9 cellular contexts compared by ENCODE assay signal in genomic region chr1:202687819-202688218, GRCh38. TPM values are rescaled to one million over a fixed set of nuclear protein-coding genes. Genes with fewer than 3 reads are reported as not detected.
"Had no signal": no experiment of that assay in that cellular context is flagged by ENCODE, and none has a peak within 500 bp of the region (broad histone marks: within the 10 kb centered on the region; RNA-seq: fewer than 3 reads in every experiment).

No MANE protein-coding gene starts in this region.

- H3K36me3 ChIP-seq: HAP-1 had no signal

- ATAC-seq: GM23338, HCT116 had no signal

- DNase-seq: GOT3, H7, H9, HCEC 1CT, HFFc6 had no signal

- H3K9me3 ChIP-seq: HAP-1 had no signal

- H3K4me3 ChIP-seq: GM23248, GM23338, HAP-1 had no signal

- H3K4me3 Mint-ChIP-seq: GM23338, H9, HFFc6 had no signal

- H3K27ac ChIP-seq: GM23248 had no signal

- H3K9me3 Mint-ChIP-seq: GM23338, H9, HFFc6 had no signal

- H3K27ac Mint-ChIP-seq: GM23338, HFFc6 had no signal

- H3K4me1 ChIP-seq: HAP-1 had no signal

RNA-seq across cellular contexts. Expression of gene SYT2, which starts 22.4 kb away (rescaled TPM):
- total RNA-seq: GM23248 had no signal
